In genomic region chr17:3738562-3739295, GRCh38 we compare ENCODE assay signal across 8 cellular contexts. TPM values are rescaled to one million over a fixed set of nuclear protein-coding genes. Genes with fewer than 3 reads are reported as not detected.
DNase-seq lines count a peak whose midpoint lies in the region; ATAC-seq and FAIRE-seq lines count a peak whose summit lies in the region.

No MANE protein-coding gene starts in this region.

- no peaks in the 10 kb centered on the region for H3K9me3 Mint-ChIP-seq in activated T-helper 17 cell treated with anti-CD3 and anti-CD28 coated beads, Interleukin-2, amount 50 U/mL, for 72 hours

- H3K27ac ChIP-seq in small intestine (ENCODE audit: low read depth in 1 of 2, low read length in 1 of 2) = peak overlapping the region in 1 of 2 donors; percentile 72

- no peaks in the 10 kb centered on the region for H3K36me3 Mint-ChIP-seq in activated T-helper 17 cell treated with anti-CD3 and anti-CD28 coated beads, Interleukin-2, amount 50 U/mL, for 72 hours (ENCODE audit: low read depth)

- H3K36me3 ChIP-seq in small intestine (ENCODE audit: control insufficient read depth in 2 of 2, insufficient read depth in 2 of 2, low read length in 2 of 2) = no peaks in the 10 kb centered on the region

- H3K4me1 ChIP-seq in small intestine (ENCODE audit: control insufficient read depth in 2 of 2, insufficient read depth in 1 of 2, low read depth in 1 of 2, low read length in 1 of 2) = no peaks in the 10 kb centered on the region

- no peak for FAIRE-seq in small intestine (lab: Jason Lieb, UNC)

- H3K9me3 ChIP-seq in small intestine (ENCODE audit: control insufficient read depth, low read depth) = no peaks in the 10 kb centered on the region

- H3K27me3 Mint-ChIP-seq in activated T-helper 17 cell treated with anti-CD3 and anti-CD28 coated beads, Interleukin-2, amount 50 U/mL, for 72 hours = no peaks in the 10 kb centered on the region

- H3K4me1 Mint-ChIP-seq in activated T-helper 17 cell treated with anti-CD3 and anti-CD28 coated beads, Interleukin-2, amount 50 U/mL, for 72 hours = peaks cover 24% of the 10 kb centered on the region

- no peak overlapping the region for H3K27ac Mint-ChIP-seq in activated T-helper 17 cell treated with anti-CD3 and anti-CD28 coated beads, Interleukin-2, amount 50 U/mL, for 72 hours

- no peak overlapping the region for H3K4me3 ChIP-seq in small intestine (ENCODE audit: low read depth in 1 of 2, low read length in 2 of 2)

- no peak for DNase-seq in Right ventricle myocardium inferior (ENCODE audit: missing footprints)
- DNase-seq in cardiac septum (ENCODE audit: low spot score) = no peak
- no peak for DNase-seq in Right ventricle myocardium superior
- peak; percentile 82 for DNase-seq in small intestine
- no peak for DNase-seq in NOMO-1 treated with DMSO at 0.1 percent for 48 hours (lab: John Stamatoyannopoulos, UW; ENCODE audit: unreplicated experiment)

- H3K4me3 Mint-ChIP-seq in activated T-helper 17 cell treated with anti-CD3 and anti-CD28 coated beads, Interleukin-2, amount 50 U/mL, for 72 hours = peak overlapping the region; percentile 79

- WGBS in small intestine, 3 donors = 9 to 37% (median 16%) methylated on average over 16 of the region's 16 CpGs

- intact Hi-C loops in Right ventricle myocardium inferior (cut with DNase I) (loop anchor here (2.0 to 10.0 kb wide), 4 partner anchors 89 to 336 kb away; partner anchors contain the start of gene NCBP3), cardiac septum (cut with DNase I) (loop anchor here (5.0 kb wide), 1 partner anchor 109 kb away; the partner anchor contains the start of gene NCBP3), Right ventricle myocardium superior (cut with DNase I) (loop anchor here (10.0 kb wide), 1 partner anchor 266 kb away; no protein-coding TSS in a partner anchor)

- no peaks in the 10 kb centered on the region for H3K27me3 ChIP-seq in small intestine (ENCODE audit: control insufficient read depth in 2 of 2, insufficient read depth in 2 of 2, low read length in 2 of 2)

- ATAC-seq in Right ventricle myocardium inferior (peak; percentile 62), Right ventricle myocardium superior (ENCODE audit: poor library complexity) (peak; percentile 64), GM21723 (IDR thresholded peaks at IDR 0.05; ENCODE audit: unreplicated experiment) (no peak), GM21381 (IDR thresholded peaks at IDR 0.05; ENCODE audit: unreplicated experiment) (no peak)
- peak; percentile 81 for ATAC-seq in activated T-helper 17 cell treated with anti-CD3 and anti-CD28 coated beads, Interleukin-2, amount 50 U/mL, for 72 hours (replicated peaks)

RNA-seq across cellular contexts. Expression of gene HASPIN, which starts 15.0 kb away (rescaled TPM):
- 0.22 TPM for total RNA-seq in Right ventricle myocardium inferior
- total RNA-seq in cardiac septum = 0.30 TPM
- 10 to 100 TPM; 12.4 to 21.5 TPM for total RNA-seq in activated T-helper 17 cell treated with anti-CD3 and anti-CD28 coated beads, Interleukin-2, amount 50 U/mL, for 72 hours
- total RNA-seq in Right ventricle myocardium superior = 0.13 TPM
- polyA plus RNA-seq in small intestine = 1 to 10 TPM in 1 of 3 donors, not detected in 2; 3.6 TPM

RNA-seq across cellular contexts. Expression of gene P2RX5, which starts 42.8 kb away (rescaled TPM):
- total RNA-seq in Right ventricle myocardium inferior (19.4 TPM), cardiac septum (37.9 TPM), Right ventricle myocardium superior (13.0 TPM)
- 10 to 100 TPM; 22.0 to 74.3 TPM for total RNA-seq in activated T-helper 17 cell treated with anti-CD3 and anti-CD28 coated beads, Interleukin-2, amount 50 U/mL, for 72 hours
- polyA plus RNA-seq in small intestine = 1 to 10 TPM in 2 of 3 donors, under 1 TPM in 1; 0.67 to 5.6 (median 3.0) TPM

Comparison
In these comparisons a context has a peak if more than half of its experiments do, and no peak if none do; other contexts are left out.
1. ATAC-seq: peak in Right ventricle myocardium inferior (single experiment), activated T-helper 17 cell treated with anti-CD3 and anti-CD28 coated beads, Interleukin-2, amount 50 U/mL, for 72 hours (single experiment) and Right ventricle myocardium superior (single experiment); none in GM21723 (single experiment) and GM21381 (single experiment).
2. RNA of gene HASPIN, which starts 15.0 kb away (total RNA-seq): 12.4 to 21.5 TPM in activated T-helper 17 cell treated with anti-CD3 and anti-CD28 coated beads, Interleukin-2, amount 50 U/mL, for 72 hours; 0.30 TPM in cardiac septum (single experiment), 0.22 TPM in Right ventricle myocardium inferior (single experiment) and 0.13 TPM in Right ventricle myocardium superior (single experiment); every median in the first group is over 10 times any median in the second.